In genomic region chr7:142696456-142697179, GRCh38 we compare ENCODE assay signal across 21 cellular contexts. TPM values are rescaled to one million over a fixed set of nuclear protein-coding genes. Genes with fewer than 3 reads are reported as not detected.
DNase-seq lines count a peak whose midpoint lies in the region; ATAC-seq and TF ChIP-seq lines count a peak whose summit lies in the region.
"Had no signal": no experiment of that assay in that cellular context is flagged by ENCODE, and none has a peak within 500 bp of the region (broad histone marks: within the 10 kb centered on the region; RNA-seq: fewer than 3 reads in every experiment).

No MANE protein-coding gene starts in this region.

- DNase-seq in activated T-cell treated with anti-CD3 and anti-CD28 coated beads, Interleukin-2, amount 50 U/mL, for 24 hours, result no peak
- no peak for DNase-seq in activated T-cell treated with anti-CD3 and anti-CD28 coated beads, Interleukin-2, amount 50 U/mL, for 48 hours
- peak; percentile 38 for DNase-seq in iPS DF 19.7 (ENCODE audit: low read depth, low spot score)
- no peak for DNase-seq in mucosa of descending colon
- no peak for DNase-seq in ovary
- DNase-seq in uterus, result no peak
- no peak for DNase-seq in SKM-1 (lab: John Stamatoyannopoulos, UW; ENCODE audit: unreplicated experiment)
- DNase-seq: 8988T; Caco-2; CD4-positive, alpha-beta memory T cell; GDM1; HCEC 1CT; KG1; NCI-H1105; NCI-H2029 treated with DMSO at 0.1 percent for 48 hours; NCI-H446; NCI-H526; SJCRH30 had no signal

- H3K36me3 ChIP-seq in HUES64 (ENCODE audit: insufficient read depth, low read length) (no peaks in the 10 kb centered on the region), mucosa of descending colon (ENCODE audit: low read depth) (no peaks in the 10 kb centered on the region), ovary (no peaks in the 10 kb centered on the region), uterus (no peaks in the 10 kb centered on the region)
- H3K36me3 ChIP-seq: BLaER1 treated with 17β-estradiol and CSF1 and Interleukin-3, amounts not matched to agents 10 nM and 100 nM; SJCRH30 had no signal

- TF ChIP-seq POLR2A in ovary (IDR thresholded peaks at IDR 0.05) (no peak), uterus (IDR thresholded peaks at IDR 0.05) (no peak)

- intact Hi-C loops in mucosa of descending colon (cut with DNase I, micrococcal nuclease) (no loop called here), ovary (cut with DNase I) (no loop called here), uterus (cut with DNase I; ENCODE audit: low total_unique reads) (no loop called here)

- no peaks in the 10 kb centered on the region for H3K36me3 Mint-ChIP-seq in activated T-cell treated with anti-CD3 and anti-CD28 coated beads, Interleukin-2, amount 50 U/mL, for 24 hours (ENCODE audit: low read depth)
- H3K36me3 Mint-ChIP-seq: CD4-positive, alpha-beta memory T cell had no signal

- no peak overlapping the region for H3K4me3 Mint-ChIP-seq in activated T-cell treated with anti-CD3 and anti-CD28 coated beads, Interleukin-2, amount 50 U/mL, for 24 hours
- H3K4me3 Mint-ChIP-seq: CD4-positive, alpha-beta memory T cell had no signal

- H3K4me3 ChIP-seq in HUES64 (ENCODE audit: low read length) (peak overlapping the region; percentile 17), mucosa of descending colon (no peak overlapping the region), ovary (no peak overlapping the region), uterus (no peak overlapping the region)
- H3K4me3 ChIP-seq: BLaER1 treated with 17β-estradiol and CSF1 and Interleukin-3, amounts not matched to agents 10 nM and 100 nM; SJCRH30 had no signal

- H3K27ac ChIP-seq in HUES64 (ENCODE audit: low read depth, low read length) (peak overlapping the region; percentile 83), ovary (no peak overlapping the region), uterus (no peak overlapping the region)
- H3K27ac ChIP-seq: BLaER1 treated with 17β-estradiol and CSF1 and Interleukin-3, amounts not matched to agents 10 nM and 100 nM; SJCRH30 had no signal

- peak overlapping the region; percentile 53 for H3K9ac ChIP-seq in HUES64 (ENCODE audit: low read depth, low read length)
- H3K9ac ChIP-seq: BLaER1 treated with 17β-estradiol and CSF1 and Interleukin-3, amounts not matched to agents 10 nM and 100 nM had no signal

- H3K4me1 Mint-ChIP-seq in activated T-cell treated with anti-CD3 and anti-CD28 coated beads, Interleukin-2, amount 50 U/mL, for 24 hours (ENCODE audit: low read depth), result peaks cover 48% of the 10 kb centered on the region

- H3K27me3 ChIP-seq in HUES64 (ENCODE audit: insufficient read depth, low read length) (no peaks in the 10 kb centered on the region), ovary (no peaks in the 10 kb centered on the region), uterus (no peaks in the 10 kb centered on the region)
- H3K27me3 ChIP-seq: BLaER1 treated with 17β-estradiol and CSF1 and Interleukin-3, amounts not matched to agents 10 nM and 100 nM had no signal

- H3K4me1 ChIP-seq in HUES64 (ENCODE audit: insufficient read depth, low read length) (peaks cover 56% of the 10 kb centered on the region), mucosa of descending colon (ENCODE audit: low read depth) (no peaks in the 10 kb centered on the region), ovary (ENCODE audit: insufficient read depth) (no peaks in the 10 kb centered on the region), uterus (no peaks in the 10 kb centered on the region)
- H3K4me1 ChIP-seq: Caco-2, SJCRH30 had no signal

- H3K27me3 Mint-ChIP-seq in activated T-cell treated with anti-CD3 and anti-CD28 coated beads, Interleukin-2, amount 50 U/mL, for 24 hours, result no peaks in the 10 kb centered on the region
- H3K27me3 Mint-ChIP-seq: CD4-positive, alpha-beta memory T cell had no signal

- TF ChIP-seq EP300 in ovary (IDR thresholded peaks at IDR 0.05), result no peak

- no peaks in the 10 kb centered on the region for H3K9me3 ChIP-seq in HUES64 (ENCODE audit: insufficient read depth, low read depth, low read length)
- H3K9me3 ChIP-seq in mucosa of descending colon, result no peaks in the 10 kb centered on the region
- H3K9me3 ChIP-seq in ovary, result no peaks in the 10 kb centered on the region
- no peaks in the 10 kb centered on the region for H3K9me3 ChIP-seq in uterus
- H3K9me3 ChIP-seq: BLaER1 treated with 17β-estradiol and CSF1 and Interleukin-3, amounts not matched to agents 10 nM and 100 nM; Caco-2; SJCRH30 had no signal

- no peaks in the 10 kb centered on the region for H3K9me3 Mint-ChIP-seq in activated T-cell treated with anti-CD3 and anti-CD28 coated beads, Interleukin-2, amount 50 U/mL, for 24 hours
- H3K9me3 Mint-ChIP-seq: CD4-positive, alpha-beta memory T cell had no signal

- no peak for ATAC-seq in mucosa of descending colon

- H3K27ac Mint-ChIP-seq in activated T-cell treated with anti-CD3 and anti-CD28 coated beads, Interleukin-2, amount 50 U/mL, for 24 hours, result peak overlapping the region; percentile 5
- H3K27ac Mint-ChIP-seq: CD4-positive, alpha-beta memory T cell had no signal

- TF ChIP-seq CTCF in mucosa of descending colon (IDR thresholded peaks at IDR 0.05), result no peak
- no peak for TF ChIP-seq CTCF in ovary (IDR thresholded peaks at IDR 0.05)
- TF ChIP-seq CTCF in uterus (IDR thresholded peaks at IDR 0.05), result no peak

RNA-seq across cellular contexts. Expression of gene PRSS1, which starts 52.7 kb away (rescaled TPM):
- polyA plus RNA-seq in HUES64 (2013, experiment 1 of 2), result 0.80 TPM
- 1.6 TPM for polyA plus RNA-seq in HUES64 (2013, experiment 2 of 2)
- total RNA-seq in mucosa of descending colon, result not detected
- total RNA-seq in ovary, result 10 to 100 TPM in 2 of 7 donors, 1 to 10 TPM in 1, under 1 TPM in 1, not detected in 3; 0.82 to 35.0 (median 18.6) TPM
- polyA plus RNA-seq in ovary, result under 1 TPM in 1 of 2 donors, not detected in 1; 0.15 TPM
- 1 to 10 TPM in 1 of 4 donors, not detected in 3; 1.0 TPM for total RNA-seq in uterus
- total RNA-seq: OCI-LY7, SJCRH30 had no signal
- polyA plus RNA-seq: CD4-positive, alpha-beta memory T cell had no signal
